ENCODE assay signal across 8 cellular contexts in genomic region chr19:41821003-41821735, GRCh38. TPM values are rescaled to one million over a fixed set of nuclear protein-coding genes. Genes with fewer than 3 reads are reported as not detected.
DNase-seq lines count a peak whose midpoint lies in the region; ATAC-seq and TF ChIP-seq lines count a peak whose summit lies in the region.

No MANE protein-coding gene starts in this region.

- no peak for ATAC-seq in GM18505 (IDR thresholded peaks at IDR 0.05; ENCODE audit: unreplicated experiment)
- ATAC-seq in GM19324 (IDR thresholded peaks at IDR 0.05; ENCODE audit: low FRiP score, unreplicated experiment), result no peak

- no peaks in the 10 kb centered on the region; the same call in 1 of the 2 replicates for H3F3A ChIP-seq in PC-9 (ENCODE audit: insufficient read depth, low read depth)

- CTCF ChIA-PET in PC-9 (lab: Charles Lee), result interaction anchor here (0.6 to 0.9 kb wide), 3 partner anchors 26 to 180 kb away, joined by 3 to 5 read pairs (median 4); no protein-coding TSS in a partner anchor

- TF ChIP-seq POLR2A in GM18505 (IDR thresholded peaks at IDR 0.05; ENCODE audit: borderline replicate concordance, extremely low read depth, insufficient read depth, insufficient read length), result no peak

- no peaks in the 10 kb centered on the region for H4K20me1 ChIP-seq in PC-9 (ENCODE audit: insufficient read depth)

- H3K27me3 ChIP-seq in PC-9 (ENCODE audit: insufficient read depth, low read depth), result 0 out of 2 replicates have a peak, but pooled peaks cover 5% of the 10 kb centered on the region

- BruUV-seq in PC-9 (replicated peaks; lab: Mats Ljungman, UMichigan), result no TSS peak

- H3K36me3 ChIP-seq in PC-9 (ENCODE audit: low read depth), result no peaks in the 10 kb centered on the region

- intact Hi-C loops in PC-9 (cut with micrococcal nuclease; ENCODE audit: unreplicated experiment), result loop anchor here (2.0 to 5.0 kb wide), 3 partner anchors 74 to 374 kb away; no protein-coding TSS in a partner anchor

- H3K9me3 ChIP-seq in PC-9 (ENCODE audit: insufficient read depth, low read depth), result no peaks in the 10 kb centered on the region

- no peaks in the 10 kb centered on the region for H3K9me2 ChIP-seq in PC-9 (ENCODE audit: insufficient read depth)

- peak; percentile 54 for TF ChIP-seq CTCF in LNCAP (IDR thresholded peaks at IDR 0.05)
- peak; percentile 87 for TF ChIP-seq CTCF in PC-9 (conservative IDR thresholded peaks at IDR 0.05)

- H2AFZ ChIP-seq in PC-9, result no peak overlapping the region

- DNase-seq in ELF-1 (ENCODE audit: low read depth, low spot score) (peak; percentile 51), PC-9 (peak; percentile 45 to 47), iPS-NIHi11 (ENCODE audit: low spot score) (peak; percentile 77)
- DNase-seq in activated naive CD4-positive, alpha-beta T cell treated with anti-CD3 and anti-CD28 coated beads, Interleukin-2, amount 50 U/mL, for 16 hours, result peak; percentile 37
- peak; percentile 10 for DNase-seq in stimulated activated CD4-positive, alpha-beta T cell treated with anti-CD3 and anti-CD28 coated beads, Interleukin-4, amount 100 ng/mL, for 1 hour

- no peaks in the 10 kb centered on the region for H3K4me1 ChIP-seq in PC-9 (replicated peaks; ENCODE audit: insufficient read depth)

- H3K79me2 ChIP-seq in PC-9 (ENCODE audit: low read depth), result no peaks in the 10 kb centered on the region

- no peak overlapping the region for H3K27ac ChIP-seq in PC-9

- POLR2A ChIA-PET in PC-9 (lab: Charles Lee; ENCODE audit: unreplicated experiment), result no interaction called here

- H3K4me3 ChIP-seq in PC-9, result no peak overlapping the region

- H3K4me2 ChIP-seq in PC-9, result no peak overlapping the region

RNA-seq across cellular contexts. Expression of gene LYPD4, which starts 23.3 kb away (rescaled TPM):
- not detected in 2 replicates for total RNA-seq in PC-9 (2021)

RNA-seq across cellular contexts. Expression of gene DMRTC2, which starts 23.7 kb away (rescaled TPM):
- not detected in 2 replicates for total RNA-seq in PC-9 (2021)

RNA-seq across cellular contexts. Expression of gene CEACAM3, which starts 24.8 kb away (rescaled TPM):
- not detected in 2 replicates for total RNA-seq in PC-9 (2021)

RNA-seq across cellular contexts. Expression of gene RPS19, which starts 38.9 kb away (rescaled TPM):
- total RNA-seq in PC-9 (2021), result 2,593 and 3,356 TPM in 2 replicates

RNA-seq across cellular contexts. Expression of gene CD79A, which starts 55.9 kb away (rescaled TPM):
- total RNA-seq in PC-9 (2021), result 0.33 and 0.59 TPM in 2 replicates

Comparison
In these comparisons a context has a peak if more than half of its experiments do, and no peak if none do; other contexts are left out.
1. DNase-seq: peak in every context shown above with its lines; median percentile 77 in iPS-NIHi11; 51 in ELF-1; 46 in PC-9; 37 in activated naive CD4-positive, alpha-beta T cell treated with anti-CD3 and anti-CD28 coated beads, Interleukin-2, amount 50 U/mL, for 16 hours; 10 in stimulated activated CD4-positive, alpha-beta T cell treated with anti-CD3 and anti-CD28 coated beads, Interleukin-4, amount 100 ng/mL, for 1 hour.